Comparison of ENCODE assay signal across 20 cellular contexts in genomic region chr1:26352338-26352679, GRCh38. TPM values are rescaled to one million over a fixed set of nuclear protein-coding genes. Genes with fewer than 3 reads are reported as not detected.
DNase-seq lines count a peak whose midpoint lies in the region; ATAC-seq and TF ChIP-seq lines count a peak whose summit lies in the region.
"Had no signal": no experiment of that assay in that cellular context is flagged by ENCODE, and none has a peak within 500 bp of the region (broad histone marks: within the 10 kb centered on the region; RNA-seq: fewer than 3 reads in every experiment).

No MANE protein-coding gene starts in this region.

- H3K27me3 ChIP-seq in GM23338 (ENCODE audit: insufficient read depth) = no peaks in the 10 kb centered on the region
- peaks cover 0 to 18% (median 0%) of the 10 kb centered on the region in 7 donors for H3K27me3 ChIP-seq in spleen (replicated peaks in 1 of 7)
- H3K27me3 ChIP-seq in stomach = peaks cover 0 to 38% (median 0%) of the 10 kb centered on the region in 3 donors

- no peak for TF ChIP-seq POLR2A in spleen (IDR thresholded peaks at IDR 0.05)
- no peak for TF ChIP-seq POLR2A in stomach (IDR thresholded peaks at IDR 0.05)

- no peak overlapping the region for H3K27ac ChIP-seq in GM23338 (ENCODE audit: low read depth)
- no peak overlapping the region for H3K27ac ChIP-seq in spleen
- H3K27ac ChIP-seq in stomach = no peak overlapping the region
- H3K27ac ChIP-seq: GM23248, thoracic aorta had no signal

- no peaks in the 10 kb centered on the region for H3K9me2 ChIP-seq in GM23338 (ENCODE audit: insufficient read depth)

- no peaks in the 10 kb centered on the region for H4K20me1 ChIP-seq in GM23338 (replicated peaks; ENCODE audit: insufficient read depth)

- H3K36me3 Mint-ChIP-seq in GM23338 (ENCODE audit: low read depth) (no peaks in the 10 kb centered on the region), T-helper 17 cell (ENCODE audit: low read depth) (peaks cover 3% of the 10 kb centered on the region)
- H3K36me3 Mint-ChIP-seq: CD4-positive, alpha-beta memory T cell had no signal

- H3K79me2 ChIP-seq in GM23338 (replicated peaks; ENCODE audit: insufficient read depth) = no peaks in the 10 kb centered on the region

- intact Hi-C loops in spleen (cut with DNase I; ENCODE audit: low total_unique reads) = no loop called here
- intact Hi-C loops in stomach (cut with DNase I; ENCODE audit: low total_unique reads) = no loop called here

- H3K36me3 ChIP-seq in GM23338 (ENCODE audit: insufficient read depth) = no peaks in the 10 kb centered on the region
- H3K36me3 ChIP-seq in spleen = no peaks in the 10 kb centered on the region
- H3K36me3 ChIP-seq in stomach = no peaks in the 10 kb centered on the region
- H3K36me3 ChIP-seq: thoracic aorta had no signal

- no peak overlapping the region for H3K4me2 ChIP-seq in GM23338

- H3K4me3 ChIP-seq in GM23338 = no peak overlapping the region
- no peak overlapping the region for H3K4me3 ChIP-seq in spleen
- H3K4me3 ChIP-seq in stomach = no peak overlapping the region
- H3K4me3 ChIP-seq: GM23248, thoracic aorta had no signal

- TF ChIP-seq CTCF in GM23338 (conservative IDR thresholded peaks at IDR 0.05; ENCODE audit: low read depth in 2 of 2) (no peak), spleen (IDR thresholded peaks at IDR 0.05 in 8 of 11, conservative IDR thresholded peaks at IDR 0.05 in 3 of 11) (no peak), stomach (IDR thresholded peaks at IDR 0.05) (no peak)

- H3K27ac Mint-ChIP-seq in GM23338 (peak overlapping the region; percentile 57), T-helper 17 cell (no peak overlapping the region)
- H3K27ac Mint-ChIP-seq: CD4-positive, alpha-beta memory T cell had no signal

- no peaks in the 10 kb centered on the region; the same call in 1 of the 2 replicates for H3F3A ChIP-seq in GM23338 (replicated peaks; ENCODE audit: low read depth)

- ATAC-seq in GM23338 (no peak), T-helper 17 cell (no peak), GM19452 (IDR thresholded peaks at IDR 0.05; ENCODE audit: unreplicated experiment) (no peak), HG03097 (IDR thresholded peaks at IDR 0.05; ENCODE audit: low FRiP score, unreplicated experiment) (no peak)

- no peak for DNase-seq in GM23338 (ENCODE audit: low spot score)
- DNase-seq in T-helper 17 cell = no peak
- peak; percentile 27 for DNase-seq in glomerular visceral epithelial cell (ENCODE audit: extremely low spot score)
- DNase-seq in renal cortical epithelial cell (ENCODE audit: low read depth) = peak; percentile 29
- no peak for DNase-seq in spleen
- DNase-seq in stomach = no peak
- DNase-seq: activated effector memory CD4-positive, alpha-beta T cell treated with Interleukin-2 at 50 U/mL for 16 hours; CD4-positive, alpha-beta memory T cell; DMS79 treated with DMSO at 0.1 percent for 48 hours; NCI-H2029; NCI-H524 had no signal

- H2AFZ ChIP-seq in GM23338 = no peak overlapping the region
- H2AFZ ChIP-seq: GM23248 had no signal

- no peak overlapping the region; the same call in 2 of the 3 replicates for H3K4me3 Mint-ChIP-seq in GM23338
- peak overlapping the region; percentile 33 for H3K4me3 Mint-ChIP-seq in T-helper 17 cell
- H3K4me3 Mint-ChIP-seq: CD4-positive, alpha-beta memory T cell; nephron had no signal

- 88 to 93% (median 89%) methylated on average over 5 of the region's 5 CpGs for WGBS in spleen, 5 donors
- WGBS in stomach, 5 donors = 82 to 89% (median 85%) methylated on average over 5 of the region's 5 CpGs

- no peak for TF ChIP-seq EP300 in stomach (IDR thresholded peaks at IDR 0.05)

- H3K9me3 ChIP-seq in T-helper 17 cell (ENCODE audit: control insufficient read depth, low read length, poor library complexity, severe bottlenecking) (no peaks in the 10 kb centered on the region), spleen (no peaks in the 10 kb centered on the region), stomach (no peaks in the 10 kb centered on the region)
- H3K9me3 ChIP-seq: thoracic aorta had no signal

- H3K27me3 Mint-ChIP-seq in GM23338 (ENCODE audit: insufficient read depth, low read depth, poor library complexity) (peaks cover 18% of the 10 kb centered on the region), T-helper 17 cell (peaks cover 5% of the 10 kb centered on the region)
- H3K27me3 Mint-ChIP-seq: CD4-positive, alpha-beta memory T cell had no signal

- H3K4me1 Mint-ChIP-seq in GM23338 (peaks cover 42% of the 10 kb centered on the region), T-helper 17 cell (peaks cover 15% of the 10 kb centered on the region)

- H3K9me3 Mint-ChIP-seq in GM23338 = no peaks in the 10 kb centered on the region
- H3K9me3 Mint-ChIP-seq: CD4-positive, alpha-beta memory T cell; nephron had no signal

- H3K4me1 ChIP-seq in GM23338 (ENCODE audit: insufficient read depth) (peaks cover 20% of the 10 kb centered on the region), spleen (no peaks in the 10 kb centered on the region), stomach (peaks cover 0 to 6% (median 0%) of the 10 kb centered on the region in 4 donors)

TF ChIP-seq in GM23338, 12 proteins besides CTCF, POLR2A, EP300 and RAD21:
- TF ChIP-seq, protein P1, sequence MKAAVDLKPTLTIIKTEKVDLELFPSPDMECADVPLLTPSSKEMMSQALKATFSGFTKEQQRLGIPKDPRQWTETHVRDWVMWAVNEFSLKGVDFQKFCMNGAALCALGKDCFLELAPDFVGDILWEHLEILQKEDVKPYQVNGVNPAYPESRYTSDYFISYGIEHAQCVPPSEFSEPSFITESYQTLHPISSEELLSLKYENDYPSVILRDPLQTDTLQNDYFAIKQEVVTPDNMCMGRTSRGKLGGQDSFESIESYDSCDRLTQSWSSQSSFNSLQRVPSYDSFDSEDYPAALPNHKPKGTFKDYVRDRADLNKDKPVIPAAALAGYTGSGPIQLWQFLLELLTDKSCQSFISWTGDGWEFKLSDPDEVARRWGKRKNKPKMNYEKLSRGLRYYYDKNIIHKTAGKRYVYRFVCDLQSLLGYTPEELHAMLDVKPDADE (IDR thresholded peaks at IDR 0.05) = no peak
- no peak for TF ChIP-seq EZH2phosphoT487 (IDR thresholded peaks at IDR 0.05; ENCODE audit: unreplicated experiment)
- TF ChIP-seq ZNF114 (CRISPR knock-in tag; IDR thresholded peaks at IDR 0.05) = no peak
- TF ChIP-seq POLR2AphosphoS5 (IDR thresholded peaks at IDR 0.05; ENCODE audit: low read depth) = no peak
- TF ChIP-seq STAT1 (IDR thresholded peaks at IDR 0.05; ENCODE audit: unreplicated experiment) = no peak
- no peak for TF ChIP-seq NANOG (IDR thresholded peaks at IDR 0.05; ENCODE audit: borderline replicate concordance)
TF ChIP-seq in GM23338: peak in this region for 0.

RNA-seq across cellular contexts. Expression of gene CRYBG2, which starts 1.6 kb away (rescaled TPM):
- total RNA-seq in GM23338 (2014; rRNA removed; shearing (Covaris generic)) = 10.0 and 18.4 TPM in 2 replicates
- polyA plus RNA-seq in GM23338 (2016; fragmentation: Nextera tagmentation; extraction: Ambion mirVana) (17.6 and 19.4 TPM in 2 replicates), spleen (1 to 10 TPM; 1.2 to 3.4 (median 1.5) TPM), stomach (10 to 100 TPM in 1 of 3 donors, 1 to 10 TPM in 1, under 1 TPM in 1; 0.15 to 66.8 (median 4.0) TPM)
- total RNA-seq in T-helper 17 cell (1 to 10 TPM; 1.2 to 2.9 TPM), renal cortical epithelial cell (0.35 and 7.1 TPM in 2 replicates), spleen (1 to 10 TPM in 1 of 7 donors, under 1 TPM in 1, not detected in 5; 0.87 to 1.1 TPM), stomach (10 to 100 TPM in 1 of 5 donors, 1 to 10 TPM in 3, under 1 TPM in 1; 0.92 to 12.7 (median 2.3) TPM)
- total RNA-seq: cardiac septum, GM23248, pulmonary artery endothelial cell, SK-MEL-5, thoracic aorta had no signal
- polyA plus RNA-seq: GM23248 had no signal

RNA-seq across cellular contexts. Expression of gene ZNF683, which starts 20.2 kb away (rescaled TPM):
- not detected in 2 replicates for total RNA-seq in GM23338 (2014; rRNA removed; shearing (Covaris generic))
- polyA plus RNA-seq in GM23338 (2016; fragmentation: Nextera tagmentation; extraction: Ambion mirVana) (not detected in 2 replicates), spleen (1 to 10 TPM in 1 of 3 donors, under 1 TPM in 2; 0.38 to 1.5 (median 0.83) TPM), stomach (1 to 10 TPM in 1 of 3 donors, under 1 TPM in 2; 0.25 to 1.5 (median 0.28) TPM)
- total RNA-seq in T-helper 17 cell (not detected), renal cortical epithelial cell (not detected in 2 replicates), spleen (under 1 TPM in 5 of 7 donors, not detected in 2; 0.17 to 0.74 (median 0.49) TPM), stomach (1 to 10 TPM in 1 of 5 donors, not detected in 4; 3.6 TPM)
- total RNA-seq: cardiac septum; CD4-positive, alpha-beta memory T cell; GM23248; pulmonary artery endothelial cell; SK-MEL-5; thoracic aorta had no signal
- polyA plus RNA-seq: GM23248 had no signal

RNA-seq across cellular contexts. Expression of gene CD52, which starts 34.6 kb away (rescaled TPM):
- total RNA-seq in GM23338 (2014; rRNA removed; shearing (Covaris generic)) = not detected in 2 replicates
- polyA plus RNA-seq in GM23338 (2016; fragmentation: Nextera tagmentation; extraction: Ambion mirVana) (7.3 and 9.6 TPM in 2 replicates), spleen (1,000 to 10,000 TPM; 2,248 to 3,726 (median 2,540) TPM), stomach (10 to 100 TPM; 27.3 to 68.2 (median 48.7) TPM)
- total RNA-seq in T-helper 17 cell (1,000 to 10,000 TPM; 1,152 to 1,411 TPM), renal cortical epithelial cell (not detected in 2 replicates), spleen (100 to 1,000 TPM; 206 to 422 (median 301) TPM), stomach (10 to 100 TPM in 2 of 5 donors, 1 to 10 TPM in 1, not detected in 2; 5.1 to 15.2 (median 10.7) TPM)
- total RNA-seq: GM23248, pulmonary artery endothelial cell, SK-MEL-5 had no signal
- polyA plus RNA-seq: GM23248 had no signal

RNA-seq across cellular contexts. Expression of gene UBXN11, which starts 45.9 kb away (rescaled TPM):
- 8.0 and 9.4 TPM in 2 replicates for total RNA-seq in GM23338 (2014; rRNA removed; shearing (Covaris generic))
- polyA plus RNA-seq in GM23338 (2016; fragmentation: Nextera tagmentation; extraction: Ambion mirVana) (7.3 and 8.3 TPM in 2 replicates), spleen (10 to 100 TPM; 26.6 to 67.8 (median 66.1) TPM), stomach (10 to 100 TPM; 14.4 to 26.3 (median 19.3) TPM)
- total RNA-seq in T-helper 17 cell (10 to 100 TPM; 44.6 to 45.1 TPM), renal cortical epithelial cell (1.9 and 9.6 TPM in 2 replicates), spleen (10 to 100 TPM; 25.1 to 67.1 (median 48.0) TPM), stomach (10 to 100 TPM in 3 of 5 donors, 1 to 10 TPM in 2; 7.3 to 12.9 (median 12.2) TPM)

RNA-seq across cellular contexts. Expression of gene LIN28A, which starts 58.3 kb away (rescaled TPM):
- total RNA-seq in GM23338 (2014; rRNA removed; shearing (Covaris generic)) = 1,538 and 1,571 TPM in 2 replicates
- 604 and 648 TPM in 2 replicates for polyA plus RNA-seq in GM23338 (2016; fragmentation: Nextera tagmentation; extraction: Ambion mirVana)
- total RNA-seq in T-helper 17 cell = not detected
- total RNA-seq in renal cortical epithelial cell = not detected in 2 replicates
- total RNA-seq in spleen = not detected
- not detected for polyA plus RNA-seq in spleen
- not detected for total RNA-seq in stomach
- not detected for polyA plus RNA-seq in stomach
- total RNA-seq: cardiac septum; CD4-positive, alpha-beta memory T cell; GM23248; pulmonary artery endothelial cell; SK-MEL-5; thoracic aorta had no signal
- polyA plus RNA-seq: adipose tissue; CD4-positive, alpha-beta memory T cell had no signal

Comparison
In these comparisons a context has a peak if more than half of its experiments do, and no peak if none do; other contexts are left out.
1. DNase-seq: peak in glomerular visceral epithelial cell (single experiment) and renal cortical epithelial cell (single experiment); none in GM23338 (single experiment), T-helper 17 cell (0 of 3), spleen (single experiment) and stomach (single experiment).
2. RNA of gene CD52, which starts 34.6 kb away (total RNA-seq): 1,152 to 1,411 TPM in T-helper 17 cell and 206 to 422 TPM in spleen; 5.1 to 15.2 TPM in stomach, not detected in GM23338 and not detected in renal cortical epithelial cell; every median in the first group is over 10 times any median in the second.